10 cellular contexts compared by ENCODE assay signal in the genomic region with DNA sequence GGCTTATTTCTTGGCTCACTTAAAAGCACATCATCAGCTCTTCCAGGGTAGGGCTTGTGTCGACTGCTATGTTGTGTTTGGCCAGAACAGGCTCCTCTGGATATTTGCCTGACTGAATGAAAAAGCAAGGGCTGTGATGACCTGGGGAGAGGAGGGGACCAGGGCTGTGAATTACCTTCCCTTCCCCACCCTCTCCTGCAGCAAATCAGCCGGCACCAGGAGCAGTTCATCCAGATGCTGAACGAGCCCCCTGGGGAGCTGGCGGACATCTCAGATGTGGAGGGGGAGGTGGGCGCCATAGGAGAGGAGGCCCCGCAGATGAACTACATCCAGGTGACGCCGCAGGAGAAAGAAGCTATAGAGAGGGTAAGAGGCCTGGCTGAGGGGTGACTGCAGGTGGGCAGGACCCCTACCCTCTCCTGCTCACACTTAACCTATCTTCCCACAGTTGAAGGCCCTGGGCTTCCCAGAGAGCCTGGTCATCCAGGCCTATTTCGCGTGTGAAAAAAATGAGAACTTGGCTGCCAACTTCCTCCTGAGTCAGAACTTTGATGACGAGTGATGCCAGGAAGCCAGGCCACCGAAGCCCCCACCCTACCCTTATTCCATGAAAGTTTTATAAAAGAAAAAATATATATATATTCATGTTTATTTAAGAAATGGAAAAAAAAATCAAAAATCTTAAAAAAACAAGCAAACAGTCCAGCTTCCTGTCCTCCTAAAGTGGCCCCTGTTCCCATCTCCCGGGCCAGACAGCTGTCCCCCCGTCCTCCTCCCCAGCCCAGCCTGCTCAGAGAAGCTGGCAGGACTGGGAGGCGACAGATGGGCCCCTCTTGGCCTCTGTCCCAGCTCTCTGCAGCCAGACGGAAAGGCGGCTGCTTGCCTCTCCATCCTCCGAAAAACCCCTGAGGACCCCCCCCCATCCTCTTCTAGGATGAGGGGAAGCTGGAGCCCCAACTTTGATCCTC. TPM values are rescaled to one million over a fixed set of nuclear protein-coding genes. Genes with fewer than 3 reads are reported as not detected.
DNase-seq lines count a peak whose midpoint lies in the region; ATAC-seq, FAIRE-seq and TF ChIP-seq lines count a peak whose summit lies in the region.
"Had no signal": no experiment of that assay in that cellular context is flagged by ENCODE, and none has a peak within 500 bp of the region (broad histone marks: within the 10 kb centered on the region; RNA-seq: fewer than 3 reads in every experiment).

No MANE protein-coding gene starts in this region.

- intact Hi-C loops in spleen (cut with DNase I; ENCODE audit: low total_unique reads): no loop called here

- no peak overlapping the region for H3K4me3 ChIP-seq in SJSA1
- no peak overlapping the region for H3K4me3 ChIP-seq in spleen
- H3K4me3 ChIP-seq: A549 had no signal

- H3K36me3 ChIP-seq in SJSA1: peaks cover 92% of the 10 kb centered on the region
- peaks cover 5 to 79% (median 66%) of the 10 kb centered on the region in 6 donors for H3K36me3 ChIP-seq in spleen

- no peak for TF ChIP-seq CTCF in spleen (IDR thresholded peaks at IDR 0.05 in 8 of 11, conservative IDR thresholded peaks at IDR 0.05 in 3 of 11)

- no peaks in the 10 kb centered on the region for H3K9me3 ChIP-seq in SJSA1 (replicated peaks)
- H3K9me3 ChIP-seq in spleen: no peaks in the 10 kb centered on the region
- H3K9me3 ChIP-seq: A549 had no signal

- TF ChIP-seq POLR2A in spleen (IDR thresholded peaks at IDR 0.05): no peak

- peaks cover 15% of the 10 kb centered on the region for H3K4me1 ChIP-seq in SJSA1 (replicated peaks)
- peaks cover 36 to 89% (median 62%) of the 10 kb centered on the region in 6 donors for H3K4me1 ChIP-seq in spleen

- peak overlapping the region; percentile 46; the same call in 1 of the 2 replicates for H3K27ac ChIP-seq in SJSA1
- peak overlapping the region; percentile 27 to 93 (median 67) for H3K27ac ChIP-seq in spleen

- no peak for ATAC-seq in HG03045 (IDR thresholded peaks at IDR 0.05; ENCODE audit: unreplicated experiment)
- ATAC-seq: A549 had no signal

- DNase-seq in NCI-H1417 (lab: John Stamatoyannopoulos, UW) (peak in 2 of 3 experiments; percentile 27 to 55), NCI-H1417 treated with DMSO at 0.1 percent for 48 hours (lab: John Stamatoyannopoulos, UW) (no peak), SJSA1 (ENCODE audit: low read depth in 1 of 2, low spot score in 2 of 2) (no peak), fibroblast of peridontal ligament (ENCODE audit: extremely low read depth) (peak; percentile 87), spleen (no peak), urothelium cell line (ENCODE audit: low spot score) (no peak)
- DNase-seq in stimulated activated CD4-positive, alpha-beta T cell treated with anti-CD3 and anti-CD28 coated beads, Interleukin-4, amount 100 ng/mL, for 1 hour: no peak

- 48 to 63% (median 55%) methylated on average over 18 of the region's 18 CpGs for WGBS in spleen, 5 donors

- no peak for FAIRE-seq in urothelium cell line (lab: Jason Lieb, UNC)
- FAIRE-seq: A549 had no signal

- no peaks in the 10 kb centered on the region for H3K27me3 ChIP-seq in SJSA1 (replicated peaks)
- no peaks in the 10 kb centered on the region for H3K27me3 ChIP-seq in spleen (replicated peaks in 1 of 7)

RNA-seq across cellular contexts. Expression of a gene that starts 4.3 kb away (rescaled TPM):
- total RNA-seq in SJSA1 (2014; rRNA removed; shearing (Covaris generic)): 75.7 and 84.3 TPM in 2 replicates
- total RNA-seq in spleen: 10 to 100 TPM; 12.8 to 33.4 (median 15.8) TPM
- 10 to 100 TPM; 39.7 to 47.9 (median 40.8) TPM for polyA plus RNA-seq in spleen

RNA-seq across cellular contexts. Expression of a gene that starts 7.1 kb away (rescaled TPM):
- total RNA-seq in SJSA1 (2014; rRNA removed; shearing (Covaris generic)): 145 and 164 TPM in 2 replicates
- total RNA-seq in spleen: 100 to 1,000 TPM in 1 of 7 donors, 10 to 100 TPM in 6; 80.4 to 109 (median 90.8) TPM
- 100 to 1,000 TPM in 2 of 3 donors, 10 to 100 TPM in 1; 88.6 to 134 (median 115) TPM for polyA plus RNA-seq in spleen

RNA-seq across cellular contexts. Expression of a gene that starts 14.4 kb away (rescaled TPM):
- total RNA-seq in SJSA1 (2014; rRNA removed; shearing (Covaris generic)): 1,330 and 1,700 TPM in 2 replicates
- total RNA-seq in spleen: 100 to 1,000 TPM; 306 to 828 (median 571) TPM
- polyA plus RNA-seq in spleen: 100 to 1,000 TPM; 150 to 194 (median 193) TPM

RNA-seq across cellular contexts. Expression of a gene that starts 16.6 kb away (rescaled TPM):
- 0.41 TPM in 1 of 2 replicates, not detected in the other for total RNA-seq in SJSA1 (2014; rRNA removed; shearing (Covaris generic))
- total RNA-seq in spleen: not detected
- not detected for polyA plus RNA-seq in spleen
- total RNA-seq: ureter had no signal

RNA-seq across cellular contexts. Expression of a gene that starts 19.3 kb away (rescaled TPM):
- 48.3 and 101 TPM in 2 replicates for total RNA-seq in SJSA1 (2014; rRNA removed; shearing (Covaris generic))
- 10 to 100 TPM; 32.8 to 49.9 (median 42.2) TPM for total RNA-seq in spleen
- polyA plus RNA-seq in spleen: 10 to 100 TPM; 25.1 to 55.4 (median 36.3) TPM

Comparison
In these comparisons a context has a peak if more than half of its experiments do, and no peak if none do; other contexts are left out.
1. DNase-seq: peak in NCI-H1417 (2 of 3) and fibroblast of peridontal ligament (single experiment); none in NCI-H1417 treated with DMSO at 0.1 percent for 48 hours (single experiment), SJSA1 (0 of 2), spleen (single experiment), stimulated activated CD4-positive, alpha-beta T cell treated with anti-CD3 and anti-CD28 coated beads, Interleukin-4, amount 100 ng/mL, for 1 hour (single experiment) and urothelium cell line (single experiment).